ENCODE assay signal across 1 cellular context in the genomic region with DNA sequence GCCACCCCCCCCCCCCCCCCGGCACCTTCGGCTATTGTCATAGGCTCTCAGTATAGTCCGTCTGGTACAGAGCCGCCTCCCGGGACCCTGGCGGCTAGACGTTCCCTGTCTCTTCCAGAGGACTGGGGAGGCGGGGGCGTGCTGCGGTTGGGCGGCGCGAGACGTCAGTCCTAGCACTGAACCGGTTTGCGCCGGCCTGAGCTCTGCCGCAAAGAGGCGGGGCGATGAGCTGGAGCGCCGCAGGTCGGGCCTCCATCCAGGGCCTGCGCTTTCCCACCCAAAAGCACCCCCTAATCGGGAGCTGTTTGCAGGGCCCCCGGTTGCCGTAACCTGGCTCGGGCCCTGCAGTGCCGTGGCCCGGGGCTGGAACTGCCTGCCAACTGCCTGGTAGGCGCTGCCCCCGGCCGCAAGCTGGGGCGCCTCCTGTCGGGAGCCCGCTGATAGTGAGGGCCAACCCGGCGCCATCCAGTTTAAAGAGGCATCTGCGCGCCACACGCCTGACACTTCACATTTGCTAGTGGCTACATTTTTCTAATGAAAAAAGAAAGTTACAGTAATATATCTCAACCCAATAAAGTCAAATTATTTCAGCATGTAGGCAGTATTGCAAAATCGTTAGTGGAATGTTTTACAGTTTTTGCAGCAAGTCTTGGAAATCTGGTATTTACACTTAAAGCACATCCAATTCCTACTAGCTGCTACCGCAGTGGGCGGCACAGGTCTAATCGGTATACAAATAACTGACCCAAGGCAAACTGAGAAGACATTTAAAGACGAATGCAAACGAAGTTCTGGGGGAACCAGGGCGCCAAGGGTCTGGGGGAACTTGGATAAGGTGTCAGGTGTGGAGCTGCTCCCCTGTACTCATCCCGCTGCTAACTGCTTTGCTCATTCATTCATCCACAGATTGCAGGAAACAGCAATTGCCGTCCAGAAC.
TF ChIP-seq lines count a peak whose summit lies in the region.

No MANE protein-coding gene starts in this region.

TF ChIP-seq in A549, 52 proteins besides CTCF, POLR2A, EP300 and RAD21 (continued from another document):
- TF ChIP-seq, protein P1, sequence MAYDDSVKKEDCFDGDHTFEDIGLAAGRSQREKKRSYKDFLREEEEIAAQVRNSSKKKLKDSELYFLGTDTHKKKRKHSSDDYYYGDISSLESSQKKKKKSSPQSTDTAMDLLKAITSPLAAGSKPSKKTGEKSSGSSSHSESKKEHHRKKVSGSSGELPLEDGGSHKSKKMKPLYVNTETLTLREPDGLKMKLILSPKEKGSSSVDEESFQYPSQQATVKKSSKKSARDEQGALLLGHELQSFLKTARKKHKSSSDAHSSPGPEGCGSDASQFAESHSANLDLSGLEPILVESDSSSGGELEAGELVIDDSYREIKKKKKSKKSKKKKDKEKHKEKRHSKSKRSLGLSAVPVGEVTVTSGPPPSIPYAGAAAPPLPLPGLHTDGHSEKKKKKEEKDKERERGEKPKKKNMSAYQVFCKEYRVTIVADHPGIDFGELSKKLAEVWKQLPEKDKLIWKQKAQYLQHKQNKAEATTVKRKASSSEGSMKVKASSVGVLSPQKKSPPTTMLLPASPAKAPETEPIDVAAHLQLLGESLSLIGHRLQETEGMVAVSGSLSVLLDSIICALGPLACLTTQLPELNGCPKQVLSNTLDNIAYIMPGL (CRISPR knock-in tag; IDR thresholded peaks at IDR 0.05; ENCODE audit: borderline replicate concordance): peak; percentile 95
- TF ChIP-seq BHLHE40 (IDR thresholded peaks at IDR 0.05; ENCODE audit: low read depth, low read length): no peak
- TF ChIP-seq, protein P2, sequence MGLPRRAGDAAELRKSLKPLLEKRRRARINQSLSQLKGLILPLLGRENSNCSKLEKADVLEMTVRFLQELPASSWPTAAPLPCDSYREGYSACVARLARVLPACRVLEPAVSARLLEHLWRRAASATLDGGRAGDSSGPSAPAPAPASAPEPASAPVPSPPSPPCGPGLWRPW (IDR thresholded peaks at IDR 0.05): no peak
- no peak for TF ChIP-seq CHD2 (IDR thresholded peaks at IDR 0.05; ENCODE audit: low read length, partially characterized antibody)
- TF ChIP-seq CEBPB (IDR thresholded peaks at IDR 0.05): no peak
- TF ChIP-seq RCOR1 (IDR thresholded peaks at IDR 0.05; ENCODE audit: low read depth, low read length): no peak
- peak; percentile 68; the same call in 1 of the 2 replicates for TF ChIP-seq HOXB13 (CRISPR knock-in tag; IDR thresholded peaks at IDR 0.05; ENCODE audit: low read depth)
- TF ChIP-seq NPAS2 (CRISPR knock-in tag; IDR thresholded peaks at IDR 0.05; ENCODE audit: borderline replicate concordance): no peak
- TF ChIP-seq EHMT2 (IDR thresholded peaks at IDR 0.05; ENCODE audit: low read depth): no peak
- TF ChIP-seq TP53 (CRISPR knock-in tag; IDR thresholded peaks at IDR 0.05): no peak
- no peak for TF ChIP-seq HDAC2 (IDR thresholded peaks at IDR 0.05)
- peak; percentile 58 for TF ChIP-seq SMC3 (IDR thresholded peaks at IDR 0.05)
- TF ChIP-seq, protein P3, sequence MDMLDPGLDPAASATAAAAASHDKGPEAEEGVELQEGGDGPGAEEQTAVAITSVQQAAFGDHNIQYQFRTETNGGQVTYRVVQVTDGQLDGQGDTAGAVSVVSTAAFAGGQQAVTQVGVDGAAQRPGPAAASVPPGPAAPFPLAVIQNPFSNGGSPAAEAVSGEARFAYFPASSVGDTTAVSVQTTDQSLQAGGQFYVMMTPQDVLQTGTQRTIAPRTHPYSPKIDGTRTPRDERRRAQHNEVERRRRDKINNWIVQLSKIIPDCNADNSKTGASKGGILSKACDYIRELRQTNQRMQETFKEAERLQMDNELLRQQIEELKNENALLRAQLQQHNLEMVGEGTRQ (IDR thresholded peaks at IDR 0.05): no peak
- TF ChIP-seq FOSB (CRISPR knock-in tag; IDR thresholded peaks at IDR 0.05): no peak
- no peak for TF ChIP-seq JUNB (IDR thresholded peaks at IDR 0.05)
- TF ChIP-seq BCL3 (IDR thresholded peaks at IDR 0.05): no peak; the same call in 2 of the 3 replicates
- peak; percentile 19; the same call in 1 of the 2 replicates for TF ChIP-seq MYC (IDR thresholded peaks at IDR 0.05; ENCODE audit: borderline replicate concordance, low read length)
- peak; percentile 94 for TF ChIP-seq PHF8 (IDR thresholded peaks at IDR 0.05; ENCODE audit: borderline replicate concordance, low read depth)
- no peak for TF ChIP-seq CBX2 (IDR thresholded peaks at IDR 0.05; ENCODE audit: borderline replicate concordance, low read depth)
- peak; percentile 43 to 59; a peak in 2 of 5 replicates for TF ChIP-seq JUN (IDR thresholded peaks at IDR 0.05)
- TF ChIP-seq, protein P4, sequence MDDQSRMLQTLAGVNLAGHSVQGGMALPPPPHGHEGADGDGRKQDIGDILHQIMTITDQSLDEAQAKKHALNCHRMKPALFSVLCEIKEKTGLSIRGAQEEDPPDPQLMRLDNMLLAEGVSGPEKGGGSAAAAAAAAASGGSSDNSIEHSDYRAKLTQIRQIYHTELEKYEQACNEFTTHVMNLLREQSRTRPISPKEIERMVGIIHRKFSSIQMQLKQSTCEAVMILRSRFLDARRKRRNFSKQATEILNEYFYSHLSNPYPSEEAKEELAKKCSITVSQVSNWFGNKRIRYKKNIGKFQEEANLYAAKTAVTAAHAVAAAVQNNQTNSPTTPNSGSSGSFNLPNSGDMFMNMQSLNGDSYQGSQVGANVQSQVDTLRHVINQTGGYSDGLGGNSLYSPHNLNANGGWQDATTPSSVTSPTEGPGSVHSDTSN (IDR thresholded peaks at IDR 0.05): peak; percentile 64; the same call in 1 of the 2 replicates
- no peak for TF ChIP-seq ESRRA (IDR thresholded peaks at IDR 0.05; ENCODE audit: borderline replicate concordance, low read length)
- TF ChIP-seq RNF2 (IDR thresholded peaks at IDR 0.05; ENCODE audit: borderline replicate concordance, low read depth): no peak
- TF ChIP-seq ZC3H11A (IDR thresholded peaks at IDR 0.05): no peak
- TF ChIP-seq FOSL2 (IDR thresholded peaks at IDR 0.05): no peak
- no peak for TF ChIP-seq FOSL2 (CRISPR knock-in tag; IDR thresholded peaks at IDR 0.05)
